Comparison of ENCODE assay signal across 19 cellular contexts in genomic region chr3:177119829-177120228, GRCh38.
A peak's percentile ranks its signal among the peaks of the same experiment; 100 is the strongest.
DNase-seq lines count a peak whose midpoint lies in the region; ATAC-seq, FAIRE-seq and TF ChIP-seq lines count a peak whose summit lies in the region.
"Had no signal": no experiment of that assay in that cellular context is flagged by ENCODE, and none has a peak within 500 bp of the region (broad histone marks: within the 10 kb centered on the region; RNA-seq: fewer than 3 reads in every experiment).

No MANE protein-coding gene starts in this region.

- peak overlapping the region in 6 of 10 donors; percentile 9 to 62 (median 16) for H3K27ac Mint-ChIP-seq in naive thymus-derived CD8-positive, alpha-beta T cell

- WGBS in HepG2 (ENCODE audit: low lambda C conversion rate), result 82% methylated on average over 3 of the region's 3 CpGs
- 76% methylated on average over 3 of the region's 3 CpGs for WGBS in right lobe of liver (ENCODE audit: insufficient coverage, low coverage, low lambda C conversion rate, missing lambda C conversion rate)

- no peak for TF ChIP-seq EP300 in HepG2 (IDR thresholded peaks at IDR 0.05; ENCODE audit: low read depth in 2 of 2, low read length in 2 of 2)
- TF ChIP-seq EP300 in HepG2 (CRISPR knock-in tag; IDR thresholded peaks at IDR 0.05; ENCODE audit: borderline replicate concordance), result no peak

- intact Hi-C loops in HepG2 (cut with micrococcal nuclease; ENCODE audit: unreplicated experiment), result no loop called here
- intact Hi-C loops in right lobe of liver (cut with DNase I), result no loop called here
- intact Hi-C loops in OCI-LY7 (cut with micrococcal nuclease; ENCODE audit: unreplicated experiment), result no loop called here
- intact Hi-C loops in vagina (cut with DNase I), result no loop called here

- no peak overlapping the region for H3K27ac ChIP-seq in HepG2 (ENCODE audit: extremely low read length, insufficient read depth, low read length)
- H3K27ac ChIP-seq in right lobe of liver, result no peak overlapping the region
- H3K27ac ChIP-seq in OCI-LY7 (ENCODE audit: low read depth, low read length, poor library complexity, severe bottlenecking), result no peak overlapping the region
- H3K27ac ChIP-seq in vagina, result no peak overlapping the region
- H3K27ac ChIP-seq: A549, Peyer's patch, SK-N-MC had no signal

- H3K4me2 ChIP-seq in HepG2 (ENCODE audit: low read depth, low read length), result no peak overlapping the region
- no peak overlapping the region for H3K4me2 ChIP-seq in OCI-LY7 (ENCODE audit: low read length)
- H3K4me2 ChIP-seq: A549 had no signal

- TF ChIP-seq POLR2A in HepG2 (IDR thresholded peaks at IDR 0.05; ENCODE audit: insufficient read depth in 1 of 2, low read depth in 2 of 2, low read length in 2 of 2) (no peak), right lobe of liver (IDR thresholded peaks at IDR 0.05) (no peak), vagina (IDR thresholded peaks at IDR 0.05) (no peak)

- H3K4me3 Mint-ChIP-seq in naive thymus-derived CD8-positive, alpha-beta T cell, result no peak overlapping the region

- H3K9me3 Mint-ChIP-seq in naive thymus-derived CD8-positive, alpha-beta T cell, result peaks cover 0 to 17% (median 0%) of the 10 kb centered on the region in 9 donors
- H3K9me3 Mint-ChIP-seq: IgD-negative memory B cell had no signal

- H3K27me3 ChIP-seq in HepG2 (ENCODE audit: control insufficient read depth in 1 of 2, insufficient read depth in 2 of 2, low read length in 2 of 2) (no peaks in the 10 kb centered on the region), right lobe of liver (no peaks in the 10 kb centered on the region), vagina (no peaks in the 10 kb centered on the region)
- H3K27me3 ChIP-seq: Peyer's patch had no signal

- TF ChIP-seq RAD21 in HepG2 (CRISPR knock-in tag; IDR thresholded peaks at IDR 0.05), result no peak

- no TSS peak for BruUV-seq in HepG2 (replicated peaks; lab: Mats Ljungman, UMichigan)
- no TSS peak for BruUV-seq in OCI-LY7 (replicated peaks; lab: Mats Ljungman, UMichigan)

- peaks cover 0 to 13% (median 0%) of the 10 kb centered on the region in 3 donors for H3K36me3 Mint-ChIP-seq in naive thymus-derived CD8-positive, alpha-beta T cell

- CTCF ChIA-PET in HepG2 (lab: Yijun Ruan, JAX; ENCODE audit: low intra/inter-chr PET ratio, low total read pairs), result no interaction called here
- CTCF ChIA-PET in OCI-LY7 (lab: Charles Lee; ENCODE audit: unreplicated experiment), result no interaction called here

- no peak overlapping the region for H3K9ac ChIP-seq in HepG2 (ENCODE audit: insufficient read depth, low read depth, low read length)

- ATAC-seq in HepG2 (no peak), right lobe of liver (no peak), GM18868 (IDR thresholded peaks at IDR 0.05; ENCODE audit: unreplicated experiment) (no peak), GM19467 (IDR thresholded peaks at IDR 0.05; ENCODE audit: unreplicated experiment) (no peak)
- peak in 1 of 2 donors; percentile 39 for ATAC-seq in naive thymus-derived CD8-positive, alpha-beta T cell
- ATAC-seq: A549, Right ventricle myocardium inferior had no signal

- H3K4me1 Mint-ChIP-seq in naive thymus-derived CD8-positive, alpha-beta T cell, result peaks cover 49 to 88% (median 83%) of the 10 kb centered on the region in 4 donors

- H3K4me3 ChIP-seq in HepG2 (replicated peaks in 1 of 3; ENCODE audit: insufficient read depth in 1 of 3, low read depth in 2 of 3, low read length in 3 of 3), result no peak overlapping the region
- H3K4me3 ChIP-seq in right lobe of liver, result no peak overlapping the region
- H3K4me3 ChIP-seq in OCI-LY7 (ENCODE audit: low read depth, low read length, poor library complexity, severe bottlenecking), result no peak overlapping the region
- H3K4me3 ChIP-seq in vagina, result no peak overlapping the region
- H3K4me3 ChIP-seq: A549, Peyer's patch, SK-N-MC had no signal

- H3K9me2 ChIP-seq in OCI-LY7 (ENCODE audit: insufficient read depth, low read length), result no peaks in the 10 kb centered on the region

- H3K79me2 ChIP-seq in HepG2 (ENCODE audit: insufficient read depth, low read length) (peaks cover 100% of the 10 kb centered on the region), OCI-LY7 (ENCODE audit: insufficient read depth, low read depth, low read length) (peaks cover 100% of the 10 kb centered on the region)

- H3K4me1 ChIP-seq in HepG2 (ENCODE audit: insufficient read depth, low read length) (peaks cover 41% of the 10 kb centered on the region), right lobe of liver (no peaks in the 10 kb centered on the region), OCI-LY7 (ENCODE audit: insufficient read depth, low read length, poor library complexity, severe bottlenecking) (peaks cover 18% of the 10 kb centered on the region), vagina (peaks cover 55% of the 10 kb centered on the region)
- H3K4me1 ChIP-seq: A549 had no signal

- no peak for DNase-seq in HepG2 (ENCODE audit: low spot score)
- DNase-seq in right lobe of liver, result no peak
- DNase-seq in OCI-LY7 (ENCODE audit: low spot score), result no peak
- DNase-seq in central memory CD4-positive, alpha-beta T cell, result peak; percentile 15
- DNase-seq in naive thymus-derived CD8-positive, alpha-beta T cell, result peak in 2 of 10 donors; percentile 6 to 31
- no peak for DNase-seq in vagina (ENCODE audit: extremely low spot score in 2 of 2)
- DNase-seq: C1 segment of cervical spinal cord, HCEC 1CT, NCI-H1105, NCI-H187, NCI-H2171, NCI-H774, Peyer's patch had no signal

- H2AFZ ChIP-seq in HepG2 (ENCODE audit: low read length) (no peak overlapping the region), OCI-LY7 (ENCODE audit: low read length) (no peak overlapping the region)

- H3K36me3 ChIP-seq in HepG2 (replicated peaks in 1 of 2; ENCODE audit: control insufficient read depth in 1 of 2, insufficient read depth in 2 of 2, low read length in 2 of 2) (no peaks in the 10 kb centered on the region; a peak in 1 of 5 replicates), right lobe of liver (no peaks in the 10 kb centered on the region), OCI-LY7 (ENCODE audit: insufficient read depth, low read length) (peaks cover 21% of the 10 kb centered on the region), vagina (no peaks in the 10 kb centered on the region)
- H3K36me3 ChIP-seq: Peyer's patch had no signal

- in situ Hi-C loops in HepG2 (cut with HindIII; ENCODE audit: extremely low pct_ligation_motif_present, low pct_unique_long_range_greater_than_20kb), result no loop called here

- H4K20me1 ChIP-seq in HepG2 (ENCODE audit: insufficient read depth, low read length) (peaks cover 76% of the 10 kb centered on the region), OCI-LY7 (ENCODE audit: insufficient read depth, low read length) (peaks cover 51% of the 10 kb centered on the region)

- TF ChIP-seq CTCF in HepG2 (CRISPR knock-in tag; IDR thresholded peaks at IDR 0.05), result no peak
- TF ChIP-seq CTCF in right lobe of liver (IDR thresholded peaks at IDR 0.05), result no peak
- peak; percentile 33; the same call in 1 of the 2 replicates for TF ChIP-seq CTCF in OCI-LY7 (conservative IDR thresholded peaks at IDR 0.05; ENCODE audit: low read length)
- no peak for TF ChIP-seq CTCF in vagina (IDR thresholded peaks at IDR 0.05)

- H3K9me3 ChIP-seq in HepG2 (ENCODE audit: low read length) (no peaks in the 10 kb centered on the region), right lobe of liver (no peaks in the 10 kb centered on the region), OCI-LY7 (ENCODE audit: low read length) (peaks cover 7% of the 10 kb centered on the region; the same call in 1 of the 2 replicates), vagina (no peaks in the 10 kb centered on the region)
- H3K9me3 ChIP-seq: Peyer's patch had no signal

- no peak for FAIRE-seq in HepG2 (lab: Jason Lieb, UNC)
- FAIRE-seq: A549 had no signal

- H3K27me3 Mint-ChIP-seq in naive thymus-derived CD8-positive, alpha-beta T cell, result no peaks in the 10 kb centered on the region
- H3K27me3 Mint-ChIP-seq: IgD-negative memory B cell had no signal

- POLR2A ChIA-PET in HepG2 (lab: Yijun Ruan, JAX), result no interaction called here
- POLR2A ChIA-PET in OCI-LY7 (lab: Charles Lee), result interaction anchor here (0.9 to 1.1 kb wide), 2 partner anchors 67 to 79 kb away, joined by 3 read pairs; no protein-coding TSS in a partner anchor
- POLR2A ChIA-PET in naive thymus-derived CD8-positive, alpha-beta T cell (lab: Charles Lee), result interaction anchor here (1.3 kb wide), 1 partner anchor 76 kb away, joined by 5 read pairs; no protein-coding TSS in a partner anchor

TF ChIP-seq in HepG2, 621 proteins besides CTCF, POLR2A, EP300 and RAD21:
- no peak for TF ChIP-seq ZNF558 (CRISPR knock-in tag; IDR thresholded peaks at IDR 0.05; ENCODE audit: borderline replicate concordance)
- TF ChIP-seq RAD51 (IDR thresholded peaks at IDR 0.05; ENCODE audit: borderline replicate concordance), result no peak
- TF ChIP-seq STAG1 (CRISPR knock-in tag; IDR thresholded peaks at IDR 0.05), result 0 out of 2 replicates have a peak, but pooled peaks have one; percentile 7
- TF ChIP-seq KDM6A (CRISPR knock-in tag; IDR thresholded peaks at IDR 0.05; ENCODE audit: low read depth), result no peak
- no peak for TF ChIP-seq ZMAT3 (CRISPR knock-in tag; conservative IDR thresholded peaks at IDR 0.05)
- no peak for TF ChIP-seq SPEN (CRISPR knock-in tag; IDR thresholded peaks at IDR 0.05; ENCODE audit: low read depth)
